8 cellular contexts compared by ENCODE assay signal in the genomic region with DNA sequence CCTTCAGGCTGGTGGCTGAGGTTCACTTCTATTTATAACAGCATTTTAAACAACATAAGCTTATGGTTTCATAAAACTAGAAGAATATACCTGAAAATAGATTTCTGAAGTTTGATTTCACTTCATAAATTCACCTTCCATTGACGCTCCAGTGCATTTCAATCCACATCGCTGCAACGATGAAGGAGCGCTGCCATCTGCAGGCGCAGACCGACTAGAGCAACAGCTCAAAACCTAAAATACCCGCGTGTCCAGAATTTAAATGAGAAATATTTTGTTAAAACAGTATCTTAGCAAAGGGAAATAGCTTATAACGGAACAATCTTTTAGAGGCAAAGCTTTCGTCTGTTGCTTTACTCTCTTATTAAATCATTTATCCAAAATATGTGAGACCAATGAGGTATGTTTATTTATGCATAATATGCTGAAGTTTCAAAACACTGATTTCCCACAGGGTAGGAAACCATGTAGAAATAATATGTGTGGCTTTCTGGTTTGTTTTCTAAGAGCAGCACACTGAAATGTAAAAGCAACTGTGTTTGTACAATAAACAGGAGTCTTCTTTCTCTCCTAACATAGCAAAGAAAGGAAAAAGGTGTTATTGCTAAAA.
DNase-seq lines count a peak whose midpoint lies in the region; ATAC-seq, FAIRE-seq and TF ChIP-seq lines count a peak whose summit lies in the region.

No MANE protein-coding gene starts in this region.

- peak; percentile 42 for DNase-seq in A673 (ENCODE audit: low spot score)
- DNase-seq in HTR-8/SVneo (ENCODE audit: insufficient read length, low spot score) = peak; percentile 43
- peak; percentile 2 for DNase-seq in amniotic stem cell (lab: John Stamatoyannopoulos, UW)
- DNase-seq in kidney glomerular epithelial cell (lab: John Stamatoyannopoulos, UW) = peak; percentile 14
- DNase-seq in NCI-H1694 treated with DMSO at 0.1 percent for 48 hours (lab: John Stamatoyannopoulos, UW) = no peak

- peak; percentile 60 for TF ChIP-seq CTCF in A673 (conservative IDR thresholded peaks at IDR 0.05; ENCODE audit: low read depth, low read length)

- no peaks in the 10 kb centered on the region for H3K36me3 ChIP-seq in A673 (ENCODE audit: insufficient read depth, low read length, poor library complexity, severe bottlenecking)

- H3K4me1 ChIP-seq in A673 (ENCODE audit: insufficient read depth, low read length, poor library complexity, severe bottlenecking) = no peaks in the 10 kb centered on the region

- H3K27ac ChIP-seq in A673 (ENCODE audit: low read depth, low read length, poor library complexity, severe bottlenecking) = no peak overlapping the region

- intact Hi-C loops in A673 (cut with micrococcal nuclease; ENCODE audit: unreplicated experiment) = loop anchor here (5.0 kb wide), 1 partner anchor 1517 kb away; no protein-coding TSS in a partner anchor

- no peak for FAIRE-seq in HTR-8/SVneo (lab: Jason Lieb, UNC)

- POLR2A ChIA-PET in A673 (lab: Charles Lee; ENCODE audit: low non-redundant PET) = no interaction called here

- ATAC-seq in GM21529 (IDR thresholded peaks at IDR 0.05; ENCODE audit: unreplicated experiment) (no peak), HG02610 (IDR thresholded peaks at IDR 0.05; ENCODE audit: unreplicated experiment) (no peak), GM18517 (IDR thresholded peaks at IDR 0.05; ENCODE audit: unreplicated experiment) (no peak)

- H3K9me3 ChIP-seq in A673 (ENCODE audit: low read depth, low read length, poor library complexity, severe bottlenecking) = no peaks in the 10 kb centered on the region

- peaks cover 23% of the 10 kb centered on the region for H3K27me3 ChIP-seq in A673 (replicated peaks; ENCODE audit: insufficient read depth, low read depth, low read length, poor library complexity)

- no TSS peak for BruUV-seq in A673 (replicated peaks; lab: Mats Ljungman, UMichigan)

- CTCF ChIA-PET in A673 (lab: Charles Lee) = no interaction called here

- no peak overlapping the region for H3K4me3 ChIP-seq in A673 (ENCODE audit: low read depth, low read length, poor library complexity, severe bottlenecking)
